ENCODE assay signal across 8 cellular contexts in the genomic region with DNA sequence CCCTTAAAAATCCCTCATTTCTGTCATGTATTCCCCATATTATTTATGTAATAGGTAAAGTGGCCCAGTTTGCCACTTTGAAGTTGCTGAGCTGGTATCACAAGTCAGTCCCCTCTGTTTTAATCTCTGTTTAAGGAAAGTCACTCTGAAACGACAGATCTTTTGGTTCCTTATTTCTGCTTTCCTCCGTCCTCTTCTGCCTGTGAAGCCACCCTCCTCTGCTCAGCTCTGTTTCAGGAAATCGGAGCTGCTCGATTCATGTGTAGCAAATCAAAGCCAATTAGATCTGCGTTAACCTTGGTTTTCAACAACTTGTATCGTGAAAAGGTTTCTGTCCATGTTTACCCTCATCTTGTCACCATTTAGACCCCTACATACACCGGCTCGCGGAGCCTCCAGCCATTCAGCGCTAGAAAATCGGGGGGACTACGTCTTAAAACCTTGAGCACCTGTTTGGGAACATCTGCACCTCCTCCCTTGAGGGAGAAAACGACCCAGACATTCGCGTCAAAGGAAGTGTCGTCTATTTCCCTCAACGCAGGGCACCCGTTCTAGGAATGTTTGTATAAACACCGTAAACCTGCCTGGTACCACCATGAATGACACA. TPM values are rescaled to one million over a fixed set of nuclear protein-coding genes. Genes with fewer than 3 reads are reported as not detected.
DNase-seq lines count a peak whose midpoint lies in the region; ATAC-seq, FAIRE-seq and TF ChIP-seq lines count a peak whose summit lies in the region.

No MANE protein-coding gene starts in this region.

- no peak overlapping the region for H3K14ac ChIP-seq in H1 (ENCODE audit: insufficient read length)

- H2AFZ ChIP-seq in H1 (ENCODE audit: low read length), result peak overlapping the region; percentile 99

- in situ Hi-C loops in Panc1 (cut with HindIII; ENCODE audit: low pct_unique_long_range_greater_than_20kb, low sequenced_read_pairs), result no loop called here

- peaks cover 20% of the 10 kb centered on the region for H3K4me1 ChIP-seq in CD4-positive, alpha-beta memory T cell (ENCODE audit: insufficient read depth, low read length)
- H3K4me1 ChIP-seq in Panc1 (ENCODE audit: control insufficient read depth, insufficient read depth, low read length) (peaks cover 18% of the 10 kb centered on the region), H1 (replicated peaks in 1 of 4; ENCODE audit: control insufficient read depth in 3 of 4, insufficient read depth in 4 of 4, low read length in 3 of 4) (peaks cover 0 to 20% (median 10%) of the 10 kb centered on the region in 4 experiments; a peak in 6 of 7 replicates), mucosa of rectum (ENCODE audit: control insufficient read depth in 2 of 2, insufficient read depth in 2 of 2, low read length in 2 of 2) (peaks cover 2 to 6% of the 10 kb centered on the region in 2 donors)

- H2BK12ac ChIP-seq in H1 (ENCODE audit: low read depth, low read length), result peak overlapping the region; percentile 60

- FAIRE-seq in H1 (lab: Jason Lieb, UNC), result peak; percentile 19

- H3K9me3 ChIP-seq in CD4-positive, alpha-beta memory T cell (ENCODE audit: control insufficient read depth in 1 of 2, low read length in 2 of 2), result no peaks in the 10 kb centered on the region
- no peaks in the 10 kb centered on the region for H3K9me3 ChIP-seq in Panc1 (ENCODE audit: control insufficient read depth, insufficient read depth, low read depth, low read length)
- no peaks in the 10 kb centered on the region for H3K9me3 ChIP-seq in H1 (ENCODE audit: insufficient read depth in 2 of 2, low read depth in 1 of 2, low read length in 1 of 2)
- H3K9me3 ChIP-seq in mucosa of rectum (ENCODE audit: control insufficient read depth in 2 of 2, low read length in 2 of 2), result no peaks in the 10 kb centered on the region

- no peak for TF ChIP-seq POLR2A in H1 (IDR thresholded peaks at IDR 0.05; ENCODE audit: control extremely low read depth in 1 of 2, low read depth in 2 of 2, low read length in 2 of 2)

- TSS peak; percentile 95 for BruUV-seq in Panc1 (replicated peaks; lab: Mats Ljungman, UMichigan)

- H3K56ac ChIP-seq in H1 (replicated peaks; ENCODE audit: insufficient read length, low read depth, low read length), result peak overlapping the region; percentile 25

- H3K27me3 Mint-ChIP-seq in CD4-positive, alpha-beta memory T cell, result peaks cover 0 to 2% of the 10 kb centered on the region in 2 donors

- peak overlapping the region; percentile 55 for H2BK120ac ChIP-seq in H1 (replicated peaks; ENCODE audit: low read depth, low read length)

- peaks cover 0 to 6% (median 0%) of the 10 kb centered on the region in 8 donors for H3K9me3 Mint-ChIP-seq in CD4-positive, alpha-beta memory T cell

- TF ChIP-seq RAD21 in H1 (IDR thresholded peaks at IDR 0.05 in 1 of 2, conservative IDR thresholded peaks at IDR 0.05 in 1 of 2; ENCODE audit: low read depth in 2 of 2, low read length in 2 of 2), result no peak

- POLR2A ChIA-PET in CD4-positive, alpha-beta memory T cell (lab: Charles Lee; ENCODE audit: partially characterized antibody), result interaction anchor here (0.8 to 2.4 kb wide), 20 partner anchors 10 to 1770 kb away, joined by 3 to 34 read pairs (median 3); partner anchors contain the start of genes HSPA8, SORL1 and SORL1-AS1
- POLR2A ChIA-PET in Panc1 (lab: Charles Lee) (interaction anchor here (0.7 kb wide), 1 partner anchor 11 kb away, joined by 4 read pairs; no protein-coding TSS in a partner anchor), H1 (lab: Charles Lee; ENCODE audit: partially characterized antibody) (interaction anchor here (0.7 to 1.3 kb wide), 3 partner anchors 66 to 340 kb away, joined by 3 to 5 read pairs (median 3); no protein-coding TSS in a partner anchor)

- H3K4me3 ChIP-seq in CD4-positive, alpha-beta memory T cell (ENCODE audit: low read length in 2 of 2), result peak overlapping the region; percentile 70 to 86
- H3K4me3 ChIP-seq in Panc1 (ENCODE audit: low read depth in 2 of 2, low read length in 2 of 2) (peak overlapping the region; percentile 83 to 85), H1 (ENCODE audit: extremely low read depth in 1 of 4, insufficient read depth in 2 of 4, low read depth in 3 of 4, low read length in 4 of 4) (peak overlapping the region; percentile 78 to 87 (median 80)), mucosa of rectum (ENCODE audit: low read length in 2 of 2) (peak overlapping the region; percentile 85 to 93)

- H2BK5ac ChIP-seq in H1 (ENCODE audit: low read depth, low read length), result peak overlapping the region; percentile 67

- H3K27me3 ChIP-seq in CD4-positive, alpha-beta memory T cell (ENCODE audit: insufficient read depth, low read length), result no peaks in the 10 kb centered on the region
- H3K27me3 ChIP-seq in Panc1 (ENCODE audit: control insufficient read depth, insufficient read depth, low read length), result peaks cover 21% of the 10 kb centered on the region; the same call in 1 of the 2 replicates
- H3K27me3 ChIP-seq in H1 (replicated peaks in 1 of 4; ENCODE audit: control insufficient read depth in 3 of 4, extremely low read depth in 1 of 4, insufficient read depth in 3 of 4, low read length in 3 of 4), result no peaks in the 10 kb centered on the region
- peaks cover 0 to 4% of the 10 kb centered on the region in 2 donors for H3K27me3 ChIP-seq in mucosa of rectum (ENCODE audit: control insufficient read depth in 2 of 2, insufficient read depth in 2 of 2, low read length in 2 of 2)

- no peak overlapping the region for H2BK20ac ChIP-seq in H1 (ENCODE audit: low read length)

- peaks cover 2 to 14% of the 10 kb centered on the region in 2 experiments for H4K20me1 ChIP-seq in H1 (replicated peaks in 1 of 2; ENCODE audit: control insufficient read depth in 1 of 2, insufficient read depth in 2 of 2, low read length in 2 of 2)

- H2BK15ac ChIP-seq in H1 (ENCODE audit: low read length), result no peak overlapping the region

- peaks cover 31 to 52% (median 42%) of the 10 kb centered on the region in 4 donors for H3K4me1 Mint-ChIP-seq in CD4-positive, alpha-beta memory T cell

- H3K36me3 Mint-ChIP-seq in CD4-positive, alpha-beta memory T cell, result peaks cover 5 to 16% of the 10 kb centered on the region in 2 donors

- intact Hi-C loops in CD4-positive, alpha-beta memory T cell (cut with micrococcal nuclease), result loop anchor here (1.0 kb wide), 1 partner anchor 43 kb away; no protein-coding TSS in a partner anchor
- intact Hi-C loops in Panc1 (cut with micrococcal nuclease; ENCODE audit: unreplicated experiment), result no loop called here

- H3K18ac ChIP-seq in H1 (ENCODE audit: extremely low read depth, low read length), result peak overlapping the region; percentile 60; the same call in 1 of the 2 replicates

- H4K91ac ChIP-seq in H1 (replicated peaks; ENCODE audit: insufficient read length, low read length), result peak overlapping the region; percentile 26

- TF ChIP-seq CTCF in Panc1 (IDR thresholded peaks at IDR 0.05), result no peak
- TF ChIP-seq CTCF in H1 (IDR thresholded peaks at IDR 0.05; ENCODE audit: control extremely low read depth in 1 of 3, insufficient read depth in 1 of 3, low read depth in 1 of 3, low read length in 3 of 3), result no peak

- peaks cover 9% of the 10 kb centered on the region for H3K23me2 ChIP-seq in H1 (ENCODE audit: low read depth, low read length)

- H3K27ac ChIP-seq in CD4-positive, alpha-beta memory T cell (ENCODE audit: low read depth, low read length), result peak overlapping the region; percentile 86
- H3K27ac ChIP-seq in Panc1 (ENCODE audit: low read length), result peak overlapping the region; percentile 91
- H3K27ac ChIP-seq in H1 (ENCODE audit: low read depth, low read length), result peak overlapping the region; percentile 70; the same call in 1 of the 2 replicates
- H3K27ac ChIP-seq in mucosa of rectum (ENCODE audit: low read depth in 2 of 2, low read length in 2 of 2), result peak overlapping the region; percentile 81 to 88

- H3K79me1 ChIP-seq in H1 (ENCODE audit: low read depth, low read length), result no peaks in the 10 kb centered on the region; the same call in 1 of the 2 replicates

- TF ChIP-seq EP300 in H1 (IDR thresholded peaks at IDR 0.05; ENCODE audit: borderline replicate concordance in 1 of 2, low read depth in 2 of 2, low read length in 2 of 2), result no peak

- no peak overlapping the region for H2AK5ac ChIP-seq in H1 (ENCODE audit: low read depth, low read length)

- WGBS in H1 (ENCODE audit: extremely low coverage in 1 of 2, insufficient coverage in 1 of 2, insufficient read length in 1 of 2, insufficient replicate concordance in 2 of 2, low coverage in 1 of 2, low lambda C conversion rate in 2 of 2, missing lambda C conversion rate in 1 of 2), 2 experiments, result 7% methylated on average over 19 of the region's 19 CpGs; no CpG with 5 or more reads in 1 of the 2 experiments

- no peak overlapping the region for H3K23ac ChIP-seq in H1 (ENCODE audit: insufficient read length)

- peak overlapping the region; percentile 57 for H4K5ac ChIP-seq in H1 (ENCODE audit: insufficient read length, low read depth, low read length)

- H3K36me3 ChIP-seq in CD4-positive, alpha-beta memory T cell (ENCODE audit: insufficient read depth, low read length), result no peaks in the 10 kb centered on the region
- H3K36me3 ChIP-seq in Panc1 (ENCODE audit: control insufficient read depth, insufficient read depth, low read length), result peaks cover 2% of the 10 kb centered on the region; the same call in 1 of the 2 replicates
- H3K36me3 ChIP-seq in H1 (ENCODE audit: control insufficient read depth in 2 of 4, insufficient read depth in 4 of 4, low read length in 3 of 4), result peaks cover 0 to 3% (median 0%) of the 10 kb centered on the region in 4 experiments; a peak in 1 of 8 replicates
- no peaks in the 10 kb centered on the region for H3K36me3 ChIP-seq in mucosa of rectum (ENCODE audit: control insufficient read depth in 2 of 2, insufficient read depth in 2 of 2, low read length in 2 of 2)

- peak overlapping the region; percentile 95 to 96 for H3K4me2 ChIP-seq in H1 (ENCODE audit: insufficient read depth in 1 of 2, low read depth in 2 of 2, low read length in 2 of 2)

- H3K27ac Mint-ChIP-seq in CD4-positive, alpha-beta memory T cell, result peak overlapping the region; percentile 98 to 100 (median 99)

- ATAC-seq in GM19372 (IDR thresholded peaks at IDR 0.05; ENCODE audit: low read depth, unreplicated experiment), result peak; percentile 23
- peak; percentile 20 for ATAC-seq in HG03378 (IDR thresholded peaks at IDR 0.05; ENCODE audit: unreplicated experiment)
- peak; percentile 61 for ATAC-seq in Panc1

- DNase-seq in CD4-positive, alpha-beta memory T cell, result no peak
- DNase-seq in Panc1 (ENCODE audit: low read depth, low spot score) (no peak), H1 (ENCODE audit: low read depth in 1 of 2, low spot score in 2 of 2) (no peak), NCI-H226 (no peak)
- DNase-seq in stimulated activated CD4-positive, alpha-beta T cell treated with anti-CD3 and anti-CD28 coated beads, Interleukin-12 subunit alpha, Interleukin-12 subunit beta, amount 100 ng/mL, for 4 hours, result no peak

- peak overlapping the region; percentile 57; the same call in 1 of the 2 replicates for H4K8ac ChIP-seq in H1 (ENCODE audit: extremely low read depth, insufficient read depth, low read length)

- H3K4me3 Mint-ChIP-seq in CD4-positive, alpha-beta memory T cell, result peak overlapping the region; percentile 90 to 98 (median 96)

- peak overlapping the region; percentile 54 to 81 (median 64) for H3K9ac ChIP-seq in H1 (replicated peaks in 1 of 4; ENCODE audit: extremely low read depth in 1 of 4, low read depth in 3 of 4, low read length in 3 of 4)
- H3K9ac ChIP-seq in mucosa of rectum (ENCODE audit: low read depth in 1 of 2, low read length in 2 of 2), result peak overlapping the region; percentile 77 to 85

- peaks cover 8 to 42% of the 10 kb centered on the region in 2 experiments for H3K79me2 ChIP-seq in H1 (ENCODE audit: control insufficient read depth in 1 of 2, insufficient read depth in 2 of 2, low read length in 2 of 2)

- CTCF ChIA-PET in CD4-positive, alpha-beta memory T cell (lab: Charles Lee; ENCODE audit: partially characterized antibody), result interaction anchor here (0.9 to 2.2 kb wide), 8 partner anchors 26 to 300 kb away, joined by 3 to 10 read pairs (median 3); no protein-coding TSS in a partner anchor
- CTCF ChIA-PET in Panc1 (lab: Charles Lee) (no interaction called here), H1 (lab: Charles Lee; ENCODE audit: partially characterized antibody) (interaction anchor here (0.7 to 2.1 kb wide), 5 partner anchors 8 to 140 kb away, joined by 3 to 4 read pairs (median 3); no protein-coding TSS in a partner anchor)

- H3K4ac ChIP-seq in H1 (replicated peaks; ENCODE audit: insufficient read length, low read depth, low read length), result no peak overlapping the region

RNA-seq across cellular contexts. Expression of gene SC5D, which starts 0.6 kb away (rescaled TPM):
- total RNA-seq in CD4-positive, alpha-beta memory T cell, result 10 to 100 TPM; 27.4 to 28.7 TPM
- 10 to 100 TPM in 1 of 2 donors, 1 to 10 TPM in 1; 8.2 to 16.5 TPM for polyA plus RNA-seq in CD4-positive, alpha-beta memory T cell
- total RNA-seq in Panc1 (2021; ENCODE audit: unreplicated experiment), result 54.3 TPM
- polyA plus RNA-seq in Panc1 (2012; ENCODE audit: insufficient read length), result 30.9 TPM
- total RNA-seq in H1 (2021; fragmentation: NEBNext Ultra II Directional; extraction: Animal tissue kit (Norgen Biotek cat#: 25700)), result 71.4 and 73.9 TPM in 2 replicates
- 44.7 and 90.3 TPM in 2 replicates for polyA plus RNA-seq in H1 (2011; rRNA removed)
- 75.4 TPM for polyA plus RNA-seq in H1 (2011; cell fraction: cytosol; rRNA removed)
- 92.3 TPM for polyA plus RNA-seq in H1 (2011; cell fraction: nucleus; rRNA removed)
- 69.2 to 167 TPM (median 86.3 TPM) in 4 replicates for polyA plus RNA-seq in H1 (2012, experiment 1 of 2)
- polyA plus RNA-seq in H1 (2012, experiment 2 of 2), result 14.1 TPM
- polyA plus RNA-seq in H1 (2013, experiment 1 of 2), result 208 TPM
- 224 TPM for polyA plus RNA-seq in H1 (2013, experiment 2 of 2)
- polyA minus RNA-seq in H1 (2011; rRNA and poly(A)+ RNA removed), result 183 and 296 TPM in 2 replicates
- polyA minus RNA-seq in H1 (2011; cell fraction: cytosol; rRNA and poly(A)+ RNA removed), result 105 TPM
- polyA minus RNA-seq in H1 (2011; cell fraction: nucleus; rRNA and poly(A)+ RNA removed), result 174 TPM
